In the genomic region with DNA sequence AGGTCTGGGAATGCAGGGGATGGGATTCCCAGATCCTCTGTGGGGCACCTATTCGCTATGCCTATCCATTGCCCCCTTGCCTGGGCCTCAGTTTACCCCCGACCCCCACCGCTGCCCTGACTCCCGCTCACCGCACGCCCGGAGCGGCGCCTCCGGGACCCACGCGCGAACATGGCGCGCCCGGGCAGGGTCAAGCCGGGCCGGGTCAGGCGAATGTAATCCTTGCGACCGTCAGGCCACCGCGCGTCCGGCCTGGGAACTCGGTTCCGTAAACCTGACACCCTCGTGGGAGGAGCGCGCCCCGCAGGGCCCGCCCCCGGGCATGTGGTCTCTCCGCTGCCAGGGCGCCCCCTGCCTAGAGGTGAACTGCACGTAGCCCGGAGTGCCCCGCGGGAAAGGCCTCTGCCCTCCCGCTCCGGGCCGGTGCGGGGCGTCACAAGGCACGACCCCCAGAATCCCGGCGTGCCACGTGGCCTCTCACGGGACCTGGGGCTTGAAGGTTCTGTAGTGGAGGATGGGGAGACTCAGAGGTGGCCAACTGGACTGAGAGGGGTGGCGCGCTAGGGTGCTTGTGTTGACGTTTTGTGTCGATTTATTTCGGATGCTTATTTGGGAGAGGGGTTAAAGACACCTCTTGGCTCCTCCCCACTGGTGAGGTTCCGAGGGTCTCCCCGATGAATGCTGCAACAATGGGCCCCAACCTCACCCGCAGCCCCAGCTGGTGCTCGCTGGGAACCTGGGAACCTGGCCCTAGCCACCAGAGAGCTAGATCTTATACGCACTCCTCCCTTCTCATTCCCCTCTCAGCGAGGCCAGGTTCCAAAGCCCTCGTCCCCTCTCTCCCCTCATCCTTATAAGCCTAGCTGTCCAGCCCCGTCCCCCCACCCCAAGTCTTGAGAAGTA, we compare ENCODE assay signal across 8 cellular contexts. TPM values are rescaled to one million over a fixed set of nuclear protein-coding genes. Genes with fewer than 3 reads are reported as not detected.
DNase-seq lines count a peak whose midpoint lies in the region; ATAC-seq and TF ChIP-seq lines count a peak whose summit lies in the region.

A gene with protein sequence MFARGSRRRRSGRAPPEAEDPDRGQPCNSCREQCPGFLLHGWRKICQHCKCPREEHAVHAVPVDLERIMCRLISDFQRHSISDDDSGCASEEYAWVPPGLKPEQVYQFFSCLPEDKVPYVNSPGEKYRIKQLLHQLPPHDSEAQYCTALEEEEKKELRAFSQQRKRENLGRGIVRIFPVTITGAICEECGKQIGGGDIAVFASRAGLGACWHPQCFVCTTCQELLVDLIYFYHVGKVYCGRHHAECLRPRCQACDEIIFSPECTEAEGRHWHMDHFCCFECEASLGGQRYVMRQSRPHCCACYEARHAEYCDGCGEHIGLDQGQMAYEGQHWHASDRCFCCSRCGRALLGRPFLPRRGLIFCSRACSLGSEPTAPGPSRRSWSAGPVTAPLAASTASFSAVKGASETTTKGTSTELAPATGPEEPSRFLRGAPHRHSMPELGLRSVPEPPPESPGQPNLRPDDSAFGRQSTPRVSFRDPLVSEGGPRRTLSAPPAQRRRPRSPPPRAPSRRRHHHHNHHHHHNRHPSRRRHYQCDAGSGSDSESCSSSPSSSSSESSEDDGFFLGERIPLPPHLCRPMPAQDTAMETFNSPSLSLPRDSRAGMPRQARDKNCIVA (minus strand): TSS at position 249 of the 903 bp plus-strand sequence. CDS start 76 bp downstream, at position 173.

- TF ChIP-seq EP300 in sigmoid colon (IDR thresholded peaks at IDR 0.05) = no peak

- H3K27me3 ChIP-seq in right cardiac atrium (ENCODE audit: control insufficient read depth, insufficient read depth) (no peaks in the 10 kb centered on the region), sigmoid colon (no peaks in the 10 kb centered on the region)

- peak; percentile 52 to 72 for TF ChIP-seq POLR2A in sigmoid colon (IDR thresholded peaks at IDR 0.05)

- in situ Hi-C loops in ACHN (cut with HindIII; ENCODE audit: low pct_ligation_motif_present, low pct_unique_long_range_greater_than_20kb, low sequenced_read_pairs) = no loop called here

- ATAC-seq in GM18520 (IDR thresholded peaks at IDR 0.05; ENCODE audit: unreplicated experiment) (peak; percentile 20), right cardiac atrium (peak; percentile 53 to 56)

- H3K4me1 ChIP-seq in right cardiac atrium (ENCODE audit: control insufficient read depth, insufficient read depth, low read length) = peaks cover 4% of the 10 kb centered on the region
- peaks cover 0 to 24% (median 14%) of the 10 kb centered on the region in 4 donors for H3K4me1 ChIP-seq in sigmoid colon

- H3K4me3 ChIP-seq in right cardiac atrium (ENCODE audit: low read length) (peak within 1 kb of the TSS; percentile 71), sigmoid colon (peak within 1 kb of the TSS; percentile 42 to 60 (median 56))

- DNase-seq in ACHN = peak; percentile 70
- peak; percentile 44 to 52 for DNase-seq in Kasumi-1 (lab: John Stamatoyannopoulos, UW)
- DNase-seq in T follicular helper cell (ENCODE audit: low read depth) = peak; percentile 61
- DNase-seq in amniotic epithelial cell (ENCODE audit: low read depth) = peak; percentile 46
- DNase-seq in right cardiac atrium = peak; percentile 85 to 95 (median 94)
- peak; percentile 92 for DNase-seq in sigmoid colon
- no peak for DNase-seq in midbrain (lab: John Stamatoyannopoulos, UW)

- TF ChIP-seq CTCF in sigmoid colon (IDR thresholded peaks at IDR 0.05) = peak in 1 of 4 experiments; percentile 12

- H3K36me3 ChIP-seq in sigmoid colon = peaks cover 0 to 5% (median 0%) of the 10 kb centered on the region in 4 donors

- 9% methylated on average over 62 of the region's 62 CpGs for WGBS in right cardiac atrium
- WGBS in sigmoid colon, 2 donors = 12 to 13% methylated on average over 62 of the region's 62 CpGs

- no peaks in the 10 kb centered on the region for H3K9me3 ChIP-seq in right cardiac atrium (ENCODE audit: control insufficient read depth, low read length)
- H3K9me3 ChIP-seq in sigmoid colon = no peaks in the 10 kb centered on the region

- peak within 1 kb of the TSS; percentile 88 for H3K27ac ChIP-seq in right cardiac atrium (ENCODE audit: low read length)
- H3K27ac ChIP-seq in sigmoid colon = peak within 1 kb of the TSS; percentile 80 to 88 (median 83)

- intact Hi-C loops in right cardiac atrium (cut with DNase I) (no loop called here), sigmoid colon (cut with DNase I) (no loop called here)

RNA-seq across cellular contexts. Expression of the gene that starts here (rescaled TPM):
- 10 to 100 TPM in 3 of 4 donors, 1 to 10 TPM in 1; 9.0 to 12.1 (median 11.0) TPM for total RNA-seq in right cardiac atrium
- 8.5 TPM for polyA plus RNA-seq in right cardiac atrium
- 10 to 100 TPM in 2 of 4 donors, 1 to 10 TPM in 2; 7.7 to 13.0 (median 10.4) TPM for total RNA-seq in sigmoid colon
- 1 to 10 TPM; 4.8 to 9.8 (median 6.0) TPM for polyA plus RNA-seq in sigmoid colon
